Comparison of ENCODE assay signal across 22 cellular contexts in the genomic region with DNA sequence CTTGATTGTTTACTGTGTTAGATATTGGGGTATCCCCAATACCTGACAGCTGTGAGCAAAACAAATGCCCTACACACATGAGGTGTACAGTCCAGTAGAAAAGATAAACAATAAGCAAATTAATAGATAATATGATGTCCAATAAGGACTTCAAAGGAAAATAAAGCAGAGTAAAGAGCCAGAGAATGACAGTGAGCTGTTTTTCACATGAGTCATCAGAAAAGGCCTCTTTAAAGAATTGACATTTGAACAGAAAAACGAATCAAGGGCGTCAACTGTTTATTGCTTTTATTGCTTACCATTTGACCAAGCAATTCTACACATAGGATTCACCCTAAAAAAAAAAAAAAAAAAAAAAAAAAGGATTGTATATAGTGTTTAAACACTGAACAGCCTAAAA.
DNase-seq lines count a peak whose midpoint lies in the region; ATAC-seq and TF ChIP-seq lines count a peak whose summit lies in the region.
"Had no signal": no experiment of that assay in that cellular context is flagged by ENCODE, and none has a peak within 500 bp of the region (broad histone marks: within the 10 kb centered on the region; RNA-seq: fewer than 3 reads in every experiment).

No MANE protein-coding gene starts in this region.

- no peaks in the 10 kb centered on the region for H3K27me3 ChIP-seq in SK-N-SH (ENCODE audit: insufficient read depth)
- no peaks in the 10 kb centered on the region for H3K27me3 ChIP-seq in tibial artery
- H3K27me3 ChIP-seq in thyroid gland = no peaks in the 10 kb centered on the region
- H3K27me3 ChIP-seq: BLaER1, ovary, SJCRH30, suprapubic skin had no signal

- DNase-seq in SK-N-SH (no peak), astrocyte of the hippocampus (ENCODE audit: low read depth, low spot score) (peak; percentile 40), fibroblast of villous mesenchyme (ENCODE audit: low read depth) (peak; percentile 33), tibial artery (no peak), left lobe of liver (ENCODE audit: low spot score) (no peak), thyroid gland (no peak)
- no peak for DNase-seq in activated CD4-positive, alpha-beta T cell treated with anti-CD3 and anti-CD28 coated beads for 48 hours
- DNase-seq: activated effector memory CD4-positive, alpha-beta T cell treated with anti-CD3 and anti-CD28 coated beads, Interleukin-2, amount 50 U/mL, for 16 hours; central memory CD4-positive, alpha-beta T cell; GDM1; left ventricle myocardium superior; NCI-H1105; NCI-H748 treated with DMSO at 0.1 percent for 48 hours; ovary; stimulated activated CD8-positive, alpha-beta memory T cell treated with anti-CD3 and anti-CD28 coated beads, Interleukin-4, amount 100 ng/mL, for 48 hours had no signal

- POLR2A ChIA-PET in SK-N-SH (lab: Yijun Ruan, JAX) = no interaction called here

- TF ChIP-seq EP300 in SK-N-SH (IDR thresholded peaks at IDR 0.05; ENCODE audit: borderline replicate concordance in 1 of 2, low read depth in 1 of 2, low read length in 1 of 2) = no peak

- no peak overlapping the region for H3K4me2 ChIP-seq in SK-N-SH
- H3K4me2 ChIP-seq: BLaER1, KMS-11 had no signal

- TF ChIP-seq POLR2A in thyroid gland (IDR thresholded peaks at IDR 0.05) = no peak

- H3K9me3 ChIP-seq in SK-N-SH = 0 out of 2 replicates have a peak, but pooled peaks cover under 1% of the 10 kb centered on the region
- H3K9me3 ChIP-seq in tibial artery = no peaks in the 10 kb centered on the region
- no peaks in the 10 kb centered on the region for H3K9me3 ChIP-seq in thyroid gland
- H3K9me3 ChIP-seq: BLaER1, ovary, SJCRH30, suprapubic skin had no signal

- H3K4me3 ChIP-seq in SK-N-SH (ENCODE audit: low read depth in 2 of 2, low read length in 1 of 2) = no peak overlapping the region
- H3K4me3 ChIP-seq in fibroblast of villous mesenchyme (ENCODE audit: low read depth, low read length) = no peak overlapping the region
- no peak overlapping the region for H3K4me3 ChIP-seq in tibial artery
- H3K4me3 ChIP-seq in thyroid gland (replicated peaks in 1 of 3) = no peak overlapping the region
- H3K4me3 ChIP-seq: BLaER1, ovary, SJCRH30, suprapubic skin had no signal

- H2AFZ ChIP-seq in SK-N-SH (ENCODE audit: low read depth) = no peak overlapping the region

- no peaks in the 10 kb centered on the region; the same call in 1 of the 2 replicates for H3K79me2 ChIP-seq in SK-N-SH (ENCODE audit: insufficient read depth)

- no peak overlapping the region for H3K27ac ChIP-seq in SK-N-SH (ENCODE audit: low read depth in 2 of 2, low read length in 1 of 2)
- peak overlapping the region; percentile 64 to 75 for H3K27ac ChIP-seq in tibial artery
- no peak overlapping the region for H3K27ac ChIP-seq in thyroid gland
- H3K27ac ChIP-seq: 22Rv1, BLaER1, KMS-11, ovary, SJCRH30, suprapubic skin had no signal

- peaks cover 14 to 46% of the 10 kb centered on the region in 2 experiments for H3K36me3 ChIP-seq in SK-N-SH (replicated peaks in 1 of 2; ENCODE audit: control insufficient read depth in 1 of 2, insufficient read depth in 2 of 2, low read length in 1 of 2)
- H3K36me3 ChIP-seq in tibial artery = peaks cover 49 to 53% (median 52%) of the 10 kb centered on the region in 3 donors
- H3K36me3 ChIP-seq in thyroid gland = peaks cover 6 to 12% of the 10 kb centered on the region in 2 donors
- H3K36me3 ChIP-seq: ovary, SJCRH30 had no signal

- ATAC-seq in SK-N-SH treated with all-trans-retinoic acid at 6 μM for 48 hours (no peak; the same call in 2 of the 3 replicates), left lobe of liver (no peak)
- ATAC-seq: activated CD4-positive, CD25-positive, alpha-beta regulatory T cell treated with anti-CD3 and anti-CD28 coated beads, Interleukin-2, amount 50 U/mL, for 24 hours; left ventricle myocardium superior had no signal

- CTCF ChIA-PET in SK-N-SH (lab: Yijun Ruan, JAX) = interaction anchor here (0.7 to 1.4 kb wide), 2 partner anchors 55 to 85 kb away, joined by 3 to 4 read pairs; no protein-coding TSS in a partner anchor

- WGBS in SK-N-SH (ENCODE audit: low lambda C conversion rate) = 71% methylated on average over 2 of the region's 2 CpGs
- 79 to 82% methylated on average over 2 of the region's 2 CpGs for WGBS in thyroid gland, 2 donors

- no peaks in the 10 kb centered on the region for H4K20me1 ChIP-seq in SK-N-SH (ENCODE audit: insufficient read depth)
- H4K20me1 ChIP-seq: BLaER1 had no signal

- intact Hi-C loops in tibial artery (cut with DNase I; ENCODE audit: low total_unique reads) (no loop called here), thyroid gland (cut with DNase I) (no loop called here)

- H3K4me1 ChIP-seq in SK-N-SH (ENCODE audit: control insufficient read depth in 1 of 2, insufficient read depth in 2 of 2, low read depth in 1 of 2, low read length in 1 of 2) (no peaks in the 10 kb centered on the region; a peak in 2 of 4 replicates), tibial artery (peaks cover 0 to 71% (median 9%) of the 10 kb centered on the region in 4 donors), thyroid gland (no peaks in the 10 kb centered on the region)
- H3K4me1 ChIP-seq: BLaER1, SJCRH30, suprapubic skin had no signal

- H3K9me2 ChIP-seq in SK-N-SH = no peaks in the 10 kb centered on the region

- peaks cover 5% of the 10 kb centered on the region for H3F3A ChIP-seq in SK-N-SH (replicated peaks; ENCODE audit: insufficient read depth)

- TF ChIP-seq RAD21 in SK-N-SH (IDR thresholded peaks at IDR 0.05; ENCODE audit: low read length) = no peak

- TF ChIP-seq CTCF in SK-N-SH (IDR thresholded peaks at IDR 0.05) (no peak), fibroblast of villous mesenchyme (IDR thresholded peaks at IDR 0.05; ENCODE audit: insufficient read depth, low read depth, low read length) (no peak), tibial artery (IDR thresholded peaks at IDR 0.05) (no peak), thyroid gland (IDR thresholded peaks at IDR 0.05) (no peak)

- no peak overlapping the region for H3K9ac ChIP-seq in SK-N-SH
- H3K9ac ChIP-seq: BLaER1, KMS-11 had no signal

TF ChIP-seq in SK-N-SH, 30 proteins besides CTCF, POLR2A, EP300 and RAD21:
- TF ChIP-seq FOSL2 (IDR thresholded peaks at IDR 0.05; ENCODE audit: borderline replicate concordance, low read depth) (peak; percentile 20; the same call in 1 of the 2 replicates), JUND (IDR thresholded peaks at IDR 0.05) (0 out of 2 replicates have a peak, but pooled peaks have one; percentile 5), FOXJ3 (CRISPR knock-in tag; IDR thresholded peaks at IDR 0.05) (no peak)
TF ChIP-seq in SK-N-SH: peak in this region for 2.

TF ChIP-seq in SK-N-SH treated with all-trans-retinoic acid at 6 μM for 48 hours, 23 proteins besides CTCF, POLR2A, EP300 and RAD21:
- no peak for TF ChIP-seq TCF4 (CRISPR knock-in tag; IDR thresholded peaks at IDR 0.05; ENCODE audit: borderline replicate concordance)
- no peak for TF ChIP-seq ZFP3 (CRISPR knock-in tag; IDR thresholded peaks at IDR 0.05)
- no peak for TF ChIP-seq OSR1 (CRISPR knock-in tag; IDR thresholded peaks at IDR 0.05)
- TF ChIP-seq, protein P1, sequence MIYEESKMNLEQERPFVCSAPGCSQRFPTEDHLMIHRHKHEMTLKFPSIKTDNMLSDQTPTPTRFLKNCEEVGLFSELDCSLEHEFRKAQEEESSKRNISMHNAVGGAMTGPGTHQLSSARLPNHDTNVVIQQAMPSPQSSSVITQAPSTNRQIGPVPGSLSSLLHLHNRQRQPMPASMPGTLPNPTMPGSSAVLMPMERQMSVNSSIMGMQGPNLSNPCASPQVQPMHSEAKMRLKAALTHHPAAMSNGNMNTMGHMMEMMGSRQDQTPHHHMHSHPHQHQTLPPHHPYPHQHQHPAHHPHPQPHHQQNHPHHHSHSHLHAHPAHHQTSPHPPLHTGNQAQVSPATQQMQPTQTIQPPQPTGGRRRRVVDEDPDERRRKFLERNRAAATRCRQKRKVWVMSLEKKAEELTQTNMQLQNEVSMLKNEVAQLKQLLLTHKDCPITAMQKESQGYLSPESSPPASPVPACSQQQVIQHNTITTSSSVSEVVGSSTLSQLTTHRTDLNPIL (CRISPR knock-in tag; IDR thresholded peaks at IDR 0.05; ENCODE audit: low read depth) = no peak
- no peak for TF ChIP-seq ZNF8 (CRISPR knock-in tag; IDR thresholded peaks at IDR 0.05)
- no peak for TF ChIP-seq SNAI2 (CRISPR knock-in tag; IDR thresholded peaks at IDR 0.05)
- TF ChIP-seq, protein P2, sequence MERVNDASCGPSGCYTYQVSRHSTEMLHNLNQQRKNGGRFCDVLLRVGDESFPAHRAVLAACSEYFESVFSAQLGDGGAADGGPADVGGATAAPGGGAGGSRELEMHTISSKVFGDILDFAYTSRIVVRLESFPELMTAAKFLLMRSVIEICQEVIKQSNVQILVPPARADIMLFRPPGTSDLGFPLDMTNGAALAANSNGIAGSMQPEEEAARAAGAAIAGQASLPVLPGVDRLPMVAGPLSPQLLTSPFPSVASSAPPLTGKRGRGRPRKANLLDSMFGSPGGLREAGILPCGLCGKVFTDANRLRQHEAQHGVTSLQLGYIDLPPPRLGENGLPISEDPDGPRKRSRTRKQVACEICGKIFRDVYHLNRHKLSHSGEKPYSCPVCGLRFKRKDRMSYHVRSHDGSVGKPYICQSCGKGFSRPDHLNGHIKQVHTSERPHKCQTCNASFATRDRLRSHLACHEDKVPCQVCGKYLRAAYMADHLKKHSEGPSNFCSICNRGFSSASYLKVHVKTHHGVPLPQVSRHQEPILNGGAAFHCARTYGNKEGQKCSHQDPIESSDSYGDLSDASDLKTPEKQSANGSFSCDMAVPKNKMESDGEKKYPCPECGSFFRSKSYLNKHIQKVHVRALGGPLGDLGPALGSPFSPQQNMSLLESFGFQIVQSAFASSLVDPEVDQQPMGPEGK (CRISPR knock-in tag; IDR thresholded peaks at IDR 0.05; ENCODE audit: borderline replicate concordance) = no peak
- no peak for TF ChIP-seq ISL1 (CRISPR knock-in tag; IDR thresholded peaks at IDR 0.05)
- TF ChIP-seq ZFP30 (CRISPR knock-in tag; IDR thresholded peaks at IDR 0.05) = no peak
- TF ChIP-seq ARNTL (CRISPR knock-in tag; IDR thresholded peaks at IDR 0.05; ENCODE audit: borderline replicate concordance, low read depth) = no peak
- no peak for TF ChIP-seq GLIS3 (CRISPR knock-in tag; IDR thresholded peaks at IDR 0.05)
- no peak for TF ChIP-seq TOX (CRISPR knock-in tag; IDR thresholded peaks at IDR 0.05; ENCODE audit: borderline replicate concordance)

Comparison
In these comparisons a context has a peak if more than half of its experiments do, and no peak if none do; other contexts are left out.
1. DNase-seq: peak in astrocyte of the hippocampus (single experiment) and fibroblast of villous mesenchyme (single experiment); none in SK-N-SH (single experiment), tibial artery (0 of 2), left lobe of liver (single experiment), activated CD4-positive, alpha-beta T cell treated with anti-CD3 and anti-CD28 coated beads for 48 hours (single experiment) and thyroid gland (0 of 2).
2. H3K27ac ChIP-seq: peak in tibial artery (2 of 2); none in SK-N-SH (0 of 2) and thyroid gland (0 of 3).